1 cellular context compared by ENCODE assay signal in the genomic region with DNA sequence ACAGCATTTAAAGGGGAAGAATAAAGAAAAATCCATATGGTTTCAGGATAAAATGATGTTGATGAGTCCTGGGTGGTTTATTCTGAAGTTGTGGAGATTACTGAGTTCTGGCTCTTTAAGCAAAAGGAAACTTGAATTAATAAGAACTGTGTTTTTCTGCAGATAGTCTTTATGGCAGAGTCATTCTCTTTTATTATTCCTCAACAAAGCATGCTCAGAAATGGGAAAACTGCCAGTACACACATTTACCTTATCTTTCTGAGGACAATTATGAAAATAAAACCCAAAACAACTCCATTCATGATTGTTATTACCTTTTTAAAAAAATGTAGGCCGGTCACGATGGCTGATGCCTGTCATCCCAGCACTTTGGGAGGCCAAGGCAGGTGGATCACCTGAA.
TF ChIP-seq lines count a peak whose summit lies in the region.

No MANE protein-coding gene starts in this region.

TF ChIP-seq in endothelial cell of umbilical vein, 7 proteins besides CTCF, POLR2A, EP300 and RAD21:
- TF ChIP-seq MYC (IDR thresholded peaks at IDR 0.05; ENCODE audit: low read depth, low read length) (no peak), JUN (IDR thresholded peaks at IDR 0.05; ENCODE audit: borderline replicate concordance, insufficient read depth, insufficient read length, low read depth) (no peak), POLR2AphosphoS5 (IDR thresholded peaks at IDR 0.05; ENCODE audit: insufficient read depth, low read depth, low read length) (no peak), GATA2 (IDR thresholded peaks at IDR 0.05; ENCODE audit: insufficient read depth, insufficient read length, low read depth, low read length) (no peak), EZH2 (IDR thresholded peaks at IDR 0.05; ENCODE audit: borderline replicate concordance, low read depth, low read length, severe bottlenecking) (no peak), FOS (IDR thresholded peaks at IDR 0.05; ENCODE audit: borderline replicate concordance, insufficient read depth, low read length) (no peak), MAX (IDR thresholded peaks at IDR 0.05; ENCODE audit: insufficient read depth, insufficient read length) (no peak)
